Comparison of ENCODE assay signal across 1 cellular context in genomic region chr20:33561981-33562601, GRCh38.
TF ChIP-seq lines count a peak whose summit lies in the region.

No MANE protein-coding gene starts in this region.

TF ChIP-seq in HepG2, 621 proteins besides CTCF, POLR2A, EP300 and RAD21 (continued from another document and continues in another):
- TF ChIP-seq E2F2 (CRISPR knock-in tag; IDR thresholded peaks at IDR 0.05; ENCODE audit: borderline replicate concordance) = no peak
- 0 out of 2 replicates have a peak, but pooled peaks have one; percentile 34 for TF ChIP-seq GABPB1 (CRISPR knock-in tag; IDR thresholded peaks at IDR 0.05)
- no peak for TF ChIP-seq ZFX (CRISPR knock-in tag; IDR thresholded peaks at IDR 0.05; ENCODE audit: low read depth)
- TF ChIP-seq CEBPG (CRISPR knock-in tag; IDR thresholded peaks at IDR 0.05) = peak; percentile 80
- TF ChIP-seq ARID5B (CRISPR knock-in tag; IDR thresholded peaks at IDR 0.05) = peak; percentile 84
- TF ChIP-seq YEATS4 (CRISPR knock-in tag; IDR thresholded peaks at IDR 0.05; ENCODE audit: borderline replicate concordance) = no peak
- no peak for TF ChIP-seq ZNF563 (CRISPR knock-in tag; IDR thresholded peaks at IDR 0.05)
- 0 out of 2 replicates have a peak, but pooled peaks have one; percentile 40 for TF ChIP-seq MXD4 (CRISPR knock-in tag; IDR thresholded peaks at IDR 0.05)
- TF ChIP-seq ZNF605 (CRISPR knock-in tag; IDR thresholded peaks at IDR 0.05) = no peak
- TF ChIP-seq PRDM15 (CRISPR knock-in tag; IDR thresholded peaks at IDR 0.05) = no peak
- TF ChIP-seq POGZ (CRISPR knock-in tag; IDR thresholded peaks at IDR 0.05) = peak; percentile 61; the same call in 1 of the 2 replicates
- TF ChIP-seq ZGPAT (CRISPR knock-in tag; IDR thresholded peaks at IDR 0.05) = peak; percentile 81
- TF ChIP-seq SKI (IDR thresholded peaks at IDR 0.05; ENCODE audit: partially characterized antibody) = no peak
- TF ChIP-seq PTBP1 (IDR thresholded peaks at IDR 0.05; ENCODE audit: low read depth, low read length, poor library complexity, severe bottlenecking) = no peak
- TF ChIP-seq MYC (CRISPR knock-in tag; IDR thresholded peaks at IDR 0.05; ENCODE audit: borderline replicate concordance) = no peak
- TF ChIP-seq ZNF207 (IDR thresholded peaks at IDR 0.05; ENCODE audit: borderline replicate concordance) = no peak
- peak; percentile 17; the same call in 1 of the 2 replicates for TF ChIP-seq ARNTL (CRISPR knock-in tag; IDR thresholded peaks at IDR 0.05)
- peak; percentile 93 for TF ChIP-seq TFAP4 (IDR thresholded peaks at IDR 0.05; ENCODE audit: borderline replicate concordance, low read depth)
- peak; percentile 68 for TF ChIP-seq PATZ1 (CRISPR knock-in tag; IDR thresholded peaks at IDR 0.05)
- TF ChIP-seq RERE (CRISPR knock-in tag; IDR thresholded peaks at IDR 0.05; ENCODE audit: low read depth) = 0 out of 2 replicates have a peak, but pooled peaks have one; percentile 23
- peak; percentile 91 for TF ChIP-seq ATF3 (CRISPR knock-in tag; IDR thresholded peaks at IDR 0.05)
- no peak for TF ChIP-seq ZNF572 (CRISPR knock-in tag; IDR thresholded peaks at IDR 0.05)
- no peak for TF ChIP-seq ZNF749 (CRISPR knock-in tag; IDR thresholded peaks at IDR 0.05; ENCODE audit: borderline replicate concordance)
- no peak for TF ChIP-seq CENPX (CRISPR knock-in tag; IDR thresholded peaks at IDR 0.05)
- peak; percentile 61 for TF ChIP-seq ASH2L (IDR thresholded peaks at IDR 0.05; ENCODE audit: insufficient read length, low read depth, low read length)
- TF ChIP-seq ELK4 (CRISPR knock-in tag; IDR thresholded peaks at IDR 0.05; ENCODE audit: borderline replicate concordance) = no peak
- TF ChIP-seq REST (IDR thresholded peaks at IDR 0.05; ENCODE audit: borderline replicate concordance in 1 of 2, low read depth in 1 of 2, low read length in 2 of 2) = no peak
- TF ChIP-seq NR1H2 (CRISPR knock-in tag; IDR thresholded peaks at IDR 0.05; ENCODE audit: borderline replicate concordance, low read depth) = no peak
- TF ChIP-seq KLF11 (CRISPR knock-in tag; IDR thresholded peaks at IDR 0.05) = peak; percentile 45; the same call in 1 of the 2 replicates
